Comparison of ENCODE assay signal across 9 cellular contexts in genomic region chr10:34537629-34538231, GRCh38.
DNase-seq lines count a peak whose midpoint lies in the region; ATAC-seq, FAIRE-seq and TF ChIP-seq lines count a peak whose summit lies in the region.
"Had no signal": no experiment of that assay in that cellular context is flagged by ENCODE, and none has a peak within 500 bp of the region (broad histone marks: within the 10 kb centered on the region; RNA-seq: fewer than 3 reads in every experiment).

No MANE protein-coding gene starts in this region.

- no peaks in the 10 kb centered on the region for H3K9me3 ChIP-seq in left lung
- no peaks in the 10 kb centered on the region for H3K9me3 ChIP-seq in breast epithelium

- H3K4me3 ChIP-seq in left lung (peak overlapping the region in 1 of 2 donors; percentile 16), breast epithelium (no peak overlapping the region)

- H3K27me3 ChIP-seq in left lung (no peaks in the 10 kb centered on the region), breast epithelium (no peaks in the 10 kb centered on the region)

- H3K4me1 ChIP-seq in left lung (peaks cover 10 to 22% of the 10 kb centered on the region in 2 donors), breast epithelium (no peaks in the 10 kb centered on the region)

- no peak for TF ChIP-seq POLR2A in breast epithelium (IDR thresholded peaks at IDR 0.05)

- TF ChIP-seq CTCF in left lung (IDR thresholded peaks at IDR 0.05) (no peak), breast epithelium (IDR thresholded peaks at IDR 0.05) (no peak)

- H3K36me3 ChIP-seq in left lung (no peaks in the 10 kb centered on the region), breast epithelium (no peaks in the 10 kb centered on the region)

- H3K27ac ChIP-seq in left lung = peak overlapping the region; percentile 47 to 61
- H3K27ac ChIP-seq in breast epithelium = no peak overlapping the region

- peak; percentile 87 for FAIRE-seq in GM18507 (lab: Jason Lieb, UNC)

- ATAC-seq in GM21526 (IDR thresholded peaks at IDR 0.05; ENCODE audit: low FRiP score, unreplicated experiment) = peak; percentile 68
- ATAC-seq in HG03280 (IDR thresholded peaks at IDR 0.05; ENCODE audit: unreplicated experiment) = peak; percentile 87
- peak; percentile 19 for ATAC-seq in left lung

- no peak for DNase-seq in GM18507 (ENCODE audit: extremely low spot score, insufficient read length, low read depth)
- DNase-seq in left lung = no peak
- DNase-seq in NCI-H146 (lab: John Stamatoyannopoulos, UW) = no peak
- no peak for DNase-seq in C1 segment of cervical spinal cord (lab: John Stamatoyannopoulos, UW)
- no peak for DNase-seq in breast epithelium (ENCODE audit: low spot score in 2 of 2)
- DNase-seq in Kasumi-1 (lab: John Stamatoyannopoulos, UW) = no peak
- DNase-seq: activated naive CD4-positive, alpha-beta T cell treated with anti-CD3 and anti-CD28 coated beads, Interleukin-2, amount 10 ng/mL, durations not matched to agents 7 days and 5 days had no signal

- intact Hi-C loops in left lung (cut with DNase I) (no loop called here), breast epithelium (cut with DNase I; ENCODE audit: low total_unique reads) (no loop called here)

Comparison
In these comparisons a context has a peak if more than half of its experiments do, and no peak if none do; other contexts are left out.
1. ATAC-seq: peak in every context shown above with its lines; median percentile 87 in HG03280; 68 in GM21526; 19 in left lung.
2. H3K27ac ChIP-seq: peak in left lung (2 of 2); none in breast epithelium (0 of 2).